In the genomic region with DNA sequence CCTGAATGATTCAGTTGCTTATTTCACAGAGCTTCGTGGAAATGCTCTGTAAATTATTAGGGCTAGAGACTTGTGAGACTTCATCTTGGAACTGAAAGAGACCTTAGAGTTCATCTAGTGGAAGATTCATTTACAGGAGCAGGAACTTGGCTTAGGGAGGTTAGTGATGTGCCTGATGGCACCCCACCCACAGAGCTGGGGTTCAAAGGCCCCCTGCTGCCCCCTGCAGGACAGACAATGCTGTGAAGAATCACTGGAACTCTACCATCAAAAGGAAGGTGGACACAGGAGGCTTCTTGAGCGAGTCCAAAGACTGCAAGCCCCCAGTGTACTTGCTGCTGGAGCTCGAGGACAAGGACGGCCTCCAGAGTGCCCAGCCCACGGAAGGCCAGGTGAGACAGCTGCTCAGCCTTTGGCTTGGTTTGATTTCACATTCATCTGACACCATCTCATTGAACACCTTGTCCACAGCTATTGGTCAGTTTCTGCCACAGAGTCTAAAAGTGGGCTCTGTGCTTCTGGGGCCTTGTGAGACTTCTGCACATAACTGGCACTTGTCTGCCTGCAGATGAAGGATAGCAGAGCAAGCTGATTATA, we compare ENCODE assay signal across 9 cellular contexts. TPM values are rescaled to one million over a fixed set of nuclear protein-coding genes. Genes with fewer than 3 reads are reported as not detected.
DNase-seq lines count a peak whose midpoint lies in the region; ATAC-seq, FAIRE-seq and TF ChIP-seq lines count a peak whose summit lies in the region.
"Had no signal": no experiment of that assay in that cellular context is flagged by ENCODE, and none has a peak within 500 bp of the region (broad histone marks: within the 10 kb centered on the region; RNA-seq: fewer than 3 reads in every experiment).

No MANE protein-coding gene starts in this region.

- H3K9me3 ChIP-seq in BE2C (no peaks in the 10 kb centered on the region), sigmoid colon (no peaks in the 10 kb centered on the region), aorta (ENCODE audit: control insufficient read depth, low read length) (no peaks in the 10 kb centered on the region)

- H3K27ac ChIP-seq in sigmoid colon (no peak overlapping the region), aorta (ENCODE audit: low read depth in 1 of 2, low read length in 2 of 2) (no peak overlapping the region)

- TF ChIP-seq EP300 in sigmoid colon (IDR thresholded peaks at IDR 0.05): no peak

- 76 to 87% methylated on average over 5 of the region's 5 CpGs for WGBS in sigmoid colon, 2 donors
- 84 to 91% methylated on average over 5 of the region's 5 CpGs for WGBS in aorta, 2 donors

- peaks cover 17% of the 10 kb centered on the region for H3K36me3 ChIP-seq in BE2C
- H3K36me3 ChIP-seq in sigmoid colon: no peaks in the 10 kb centered on the region
- no peaks in the 10 kb centered on the region for H3K36me3 ChIP-seq in aorta (ENCODE audit: control insufficient read depth in 1 of 2, insufficient read depth in 2 of 2, low read length in 1 of 2)

- H3K27me3 ChIP-seq in BE2C (no peaks in the 10 kb centered on the region), sigmoid colon (no peaks in the 10 kb centered on the region), aorta (ENCODE audit: control insufficient read depth in 1 of 2, insufficient read depth in 2 of 2, low read length in 1 of 2) (no peaks in the 10 kb centered on the region)

- DNase-seq in BE2C (peak; percentile 77), GM19239 (ENCODE audit: insufficient read length, low spot score) (no peak), NCI-H774 (lab: John Stamatoyannopoulos, UW) (peak; percentile 2), fibroblast of pulmonary artery (ENCODE audit: low read depth) (peak; percentile 38), sigmoid colon (no peak), aorta (no peak)
- DNase-seq in activated CD8-positive, alpha-beta memory T cell treated with anti-CD3 and anti-CD28 coated beads for 4 hours (ENCODE audit: low read depth in 2 of 2): peak; percentile 6 to 19
- DNase-seq in stimulated activated CD4-positive, alpha-beta T cell treated with anti-CD3 and anti-CD28 coated beads, Interleukin-12 subunit alpha, Interleukin-12 subunit beta, amount 100 ng/mL, for 24 hours (ENCODE audit: low read depth in 2 of 2): peak; percentile 26 to 56

- intact Hi-C loops in sigmoid colon (cut with DNase I): no loop called here
- intact Hi-C loops in aorta (cut with DNase I): no loop called here

- ATAC-seq in aorta (ENCODE audit: low FRiP score): no peak

- TF ChIP-seq POLR2A in sigmoid colon (IDR thresholded peaks at IDR 0.05): no peak

- no peaks in the 10 kb centered on the region for H3K4me1 ChIP-seq in BE2C
- H3K4me1 ChIP-seq in sigmoid colon: no peaks in the 10 kb centered on the region
- no peaks in the 10 kb centered on the region for H3K4me1 ChIP-seq in aorta (ENCODE audit: control insufficient read depth in 1 of 2, insufficient read depth in 2 of 2, low read length in 2 of 2)

- FAIRE-seq in GM19239 (lab: Jason Lieb, UNC): peak; percentile 80

- H3K4me3 ChIP-seq in BE2C (ENCODE audit: low read depth, low read length): no peak overlapping the region
- H3K4me3 ChIP-seq in fibroblast of pulmonary artery (replicated peaks; ENCODE audit: low read depth, low read length): no peak overlapping the region
- H3K4me3 ChIP-seq in sigmoid colon: no peak overlapping the region
- no peak overlapping the region for H3K4me3 ChIP-seq in aorta (ENCODE audit: low read length in 2 of 2)

- peak; percentile 80 for TF ChIP-seq CTCF in BE2C (IDR thresholded peaks at IDR 0.05; ENCODE audit: low read depth, low read length)
- TF ChIP-seq CTCF in fibroblast of pulmonary artery (IDR thresholded peaks at IDR 0.05; ENCODE audit: low read length, missing control alignments): peak; percentile 62
- TF ChIP-seq CTCF in sigmoid colon (IDR thresholded peaks at IDR 0.05): peak in 1 of 4 experiments; percentile 25

RNA-seq across cellular contexts. Expression of a gene that starts 25.1 kb away (rescaled TPM):
- 21.0 TPM for polyA plus RNA-seq in BE2C (2012; ENCODE audit: insufficient read depth, insufficient read length, low read depth)
- total RNA-seq in sigmoid colon: under 1 TPM in 1 of 4 donors, not detected in 3; 0.27 TPM
- polyA plus RNA-seq in sigmoid colon: 10 to 100 TPM in 1 of 3 donors, 1 to 10 TPM in 2; 1.2 to 40.6 (median 6.9) TPM
- total RNA-seq in aorta: under 1 TPM; 0.84 to 0.94 TPM
- 1 to 10 TPM in 1 of 2 donors, under 1 TPM in 1; 0.20 to 1.3 TPM for polyA plus RNA-seq in aorta

RNA-seq across cellular contexts. Expression of a gene that starts 34.8 kb away (rescaled TPM):
- polyA plus RNA-seq in BE2C (2012; ENCODE audit: insufficient read depth, insufficient read length, low read depth): not detected
- total RNA-seq in sigmoid colon (not detected), aorta (not detected)
- polyA plus RNA-seq in sigmoid colon (under 1 TPM in 1 of 3 donors, not detected in 2; 0.17 TPM), aorta (not detected)
- total RNA-seq: natural killer cell treated with Interleukin-12 subunit alpha and Interleukin-12 subunit beta and Interleukin-15 and Interleukin-18, amount 100 ng/mL, for 72 hours had no signal

Comparison
In these comparisons a context has a peak if more than half of its experiments do, and no peak if none do; other contexts are left out.
1. DNase-seq: peak in BE2C (single experiment), NCI-H774 (single experiment), activated CD8-positive, alpha-beta memory T cell treated with anti-CD3 and anti-CD28 coated beads for 4 hours (2 of 2), fibroblast of pulmonary artery (single experiment) and stimulated activated CD4-positive, alpha-beta T cell treated with anti-CD3 and anti-CD28 coated beads, Interleukin-12 subunit alpha, Interleukin-12 subunit beta, amount 100 ng/mL, for 24 hours (2 of 2); none in GM19239 (single experiment), sigmoid colon (single experiment) and aorta (0 of 2).